Comparison of ENCODE assay signal across 16 cellular contexts in the genomic region with DNA sequence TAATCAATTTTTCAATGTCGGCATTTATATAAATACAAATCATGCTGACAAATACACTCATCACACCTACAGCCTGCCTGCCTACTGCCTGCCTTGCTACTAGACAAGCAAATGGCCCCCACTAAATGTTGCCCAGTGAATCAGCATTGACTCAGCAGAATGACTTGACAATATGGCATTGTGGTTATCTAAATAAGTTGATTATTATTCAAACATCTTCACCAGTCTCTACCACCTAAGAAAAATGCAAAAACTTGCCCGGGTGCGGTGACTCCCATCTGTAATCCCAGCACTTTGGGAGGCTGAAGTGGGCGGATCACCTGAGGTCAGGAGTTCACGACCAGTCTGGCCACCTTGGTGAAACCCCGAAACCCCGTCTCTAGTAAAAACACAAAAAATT.
A peak's percentile ranks its signal among the peaks of the same experiment; 100 is the strongest.
DNase-seq lines count a peak whose midpoint lies in the region; ATAC-seq, FAIRE-seq and TF ChIP-seq lines count a peak whose summit lies in the region.
"Had no signal": no experiment of that assay in that cellular context is flagged by ENCODE, and none has a peak within 500 bp of the region (broad histone marks: within the 10 kb centered on the region; RNA-seq: fewer than 3 reads in every experiment).

No MANE protein-coding gene starts in this region.

- CTCF ChIA-PET in RWPE1 (lab: Yijun Ruan, JAX), result no interaction called here

- 72% methylated on average over 7 of the region's 7 CpGs for WGBS in esophagus muscularis mucosa

- H3K9ac ChIP-seq in stomach smooth muscle (ENCODE audit: low read length in 2 of 2) (no peak overlapping the region), kidney (ENCODE audit: low read length in 2 of 2) (no peak overlapping the region)

- POLR2A ChIA-PET in RWPE1 (lab: Yijun Ruan, JAX; ENCODE audit: low non-redundant PET), result no interaction called here

- no peak for ATAC-seq in GM21825 (IDR thresholded peaks at IDR 0.05; ENCODE audit: unreplicated experiment)
- ATAC-seq: activated T-cell treated with anti-CD3 and anti-CD28 coated beads, Interleukin-2, amount 50 U/mL, for 72 hours; esophagus mucosa; left cardiac atrium; naive thymus-derived CD8-positive, alpha-beta T cell had no signal

- H3K9me3 ChIP-seq in esophagus muscularis mucosa (no peaks in the 10 kb centered on the region), stomach smooth muscle (ENCODE audit: control insufficient read depth in 2 of 2, low read length in 2 of 2) (no peaks in the 10 kb centered on the region), kidney (ENCODE audit: control insufficient read depth in 1 of 2, low read length in 2 of 2) (no peaks in the 10 kb centered on the region)
- H3K9me3 ChIP-seq: right atrium auricular region had no signal

- FAIRE-seq in kidney (lab: Jason Lieb, UNC), result no peak

- TF ChIP-seq CTCF in RWPE1 (conservative IDR thresholded peaks at IDR 0.05; ENCODE audit: low read depth) (no peak), esophagus muscularis mucosa (IDR thresholded peaks at IDR 0.05) (no peak), kidney (IDR thresholded peaks at IDR 0.05; ENCODE audit: borderline replicate concordance, extremely low read depth, insufficient read depth) (no peak)

- DNase-seq in HCEC 1CT, result peak; percentile 90
- peak; percentile 50 for DNase-seq in RWPE1 (ENCODE audit: low spot score)
- DNase-seq in esophagus muscularis mucosa (ENCODE audit: extremely low spot score), result no peak
- no peak for DNase-seq in anterior cingulate cortex (lab: John Stamatoyannopoulos, UW)
- no peak for DNase-seq in kidney
- DNase-seq: activated CD4-positive, alpha-beta T cell treated with anti-CD3 and anti-CD28 coated beads for 4 hours; activated T-cell treated with anti-CD3 and anti-CD28 coated beads, Interleukin-2, amount 50 U/mL, for 72 hours; H9; left cardiac atrium; naive thymus-derived CD8-positive, alpha-beta T cell; NCI-H1694; SW 1271 had no signal

- no peak overlapping the region for H3K27ac ChIP-seq in RWPE1
- peak overlapping the region; percentile 71 to 76 (median 74) for H3K27ac ChIP-seq in esophagus muscularis mucosa (replicated peaks in 1 of 4)
- peak overlapping the region; percentile 68 for H3K27ac ChIP-seq in stomach smooth muscle (ENCODE audit: low read length)
- H3K27ac ChIP-seq in kidney (ENCODE audit: low read depth in 2 of 2, low read length in 2 of 2), result no peak overlapping the region
- H3K27ac ChIP-seq: right atrium auricular region had no signal

- H3K27me3 ChIP-seq in esophagus muscularis mucosa, result no peaks in the 10 kb centered on the region
- H3K27me3 ChIP-seq in stomach smooth muscle (ENCODE audit: control insufficient read depth in 1 of 2, insufficient read depth in 2 of 2, low read length in 2 of 2), result no peaks in the 10 kb centered on the region
- H3K27me3 ChIP-seq: right atrium auricular region had no signal

- intact Hi-C loops in esophagus muscularis mucosa (cut with DNase I) (no loop called here), kidney (cut with DNase I) (no loop called here)

- H3K4me1 ChIP-seq in esophagus muscularis mucosa (peaks cover 0 to 26% (median 5%) of the 10 kb centered on the region in 4 donors), stomach smooth muscle (ENCODE audit: control insufficient read depth, insufficient read depth, low read length) (no peaks in the 10 kb centered on the region), kidney (ENCODE audit: control insufficient read depth in 1 of 2, insufficient read depth in 1 of 2, low read depth in 1 of 2, low read length in 2 of 2) (no peaks in the 10 kb centered on the region)
- H3K4me1 ChIP-seq: right atrium auricular region had no signal

- no peak for TF ChIP-seq EP300 in esophagus muscularis mucosa (IDR thresholded peaks at IDR 0.05)

- H3K36me3 ChIP-seq in esophagus muscularis mucosa (no peaks in the 10 kb centered on the region), stomach smooth muscle (ENCODE audit: control insufficient read depth in 2 of 2, insufficient read depth in 2 of 2, low read length in 2 of 2) (no peaks in the 10 kb centered on the region), kidney (ENCODE audit: control insufficient read depth in 1 of 2, insufficient read depth in 2 of 2, low read length in 2 of 2) (no peaks in the 10 kb centered on the region)
- H3K36me3 ChIP-seq: right atrium auricular region had no signal

- TF ChIP-seq POLR2A in esophagus muscularis mucosa (IDR thresholded peaks at IDR 0.05; ENCODE audit: low read depth), result no peak

- H3K4me3 ChIP-seq in esophagus muscularis mucosa, result no peak overlapping the region
- H3K4me3 ChIP-seq in stomach smooth muscle (ENCODE audit: low read length in 2 of 2), result no peak overlapping the region
- no peak overlapping the region for H3K4me3 ChIP-seq in kidney (ENCODE audit: low read length in 2 of 2)
- H3K4me3 ChIP-seq: right atrium auricular region had no signal

Comparison
In these comparisons a context has a peak if more than half of its experiments do, and no peak if none do; other contexts are left out.
1. DNase-seq: peak in HCEC 1CT (single experiment) and RWPE1 (single experiment); none in esophagus muscularis mucosa (single experiment), anterior cingulate cortex (0 of 58) and kidney (single experiment).
2. H3K27ac ChIP-seq: peak in esophagus muscularis mucosa (4 of 4) and stomach smooth muscle (single experiment); none in RWPE1 (single experiment) and kidney (0 of 2).